Comparison of ENCODE assay signal across 8 cellular contexts in the genomic region with DNA sequence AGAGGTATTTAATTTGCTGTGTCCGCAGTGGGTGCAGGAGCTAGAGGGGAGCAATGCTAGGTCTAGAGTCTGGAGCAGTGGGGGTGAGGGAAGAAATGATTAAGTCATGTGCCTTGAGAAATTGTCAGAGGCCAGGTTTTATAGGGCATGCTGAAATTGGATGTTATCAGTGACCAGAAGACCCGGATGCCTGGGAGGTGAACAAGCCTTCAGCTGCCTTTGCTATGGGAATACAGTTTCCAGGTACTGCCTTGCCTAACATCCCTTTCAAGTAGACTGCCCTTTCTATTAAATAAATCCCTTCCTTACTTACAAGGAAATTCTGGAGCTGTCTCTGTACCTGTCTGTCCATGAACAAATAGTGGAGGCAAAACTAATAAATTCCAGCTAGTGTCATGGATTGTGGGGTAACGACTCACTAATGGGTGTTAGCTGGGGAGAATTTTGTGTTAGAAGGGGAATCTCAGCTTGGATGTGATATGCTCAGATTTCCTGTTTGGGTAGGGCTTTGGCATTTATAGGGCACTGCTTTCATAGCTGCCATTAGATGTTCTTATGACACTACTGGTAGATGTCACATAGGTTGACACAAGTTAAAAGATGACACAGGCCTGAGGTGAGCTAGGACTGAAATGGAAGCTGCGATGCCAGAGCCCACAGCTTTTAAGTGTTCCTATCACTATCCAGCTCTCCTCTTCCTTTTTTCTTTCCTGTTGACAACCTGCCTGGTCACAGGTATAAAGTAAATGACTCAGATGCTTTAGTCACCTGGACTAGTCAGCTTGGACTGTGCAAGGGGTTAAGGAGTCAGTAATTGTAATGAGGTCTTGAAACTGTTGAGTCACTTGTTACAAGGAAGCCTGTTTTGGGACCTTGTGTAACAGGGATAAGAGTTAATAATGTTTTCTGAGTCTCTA. TPM values are rescaled to one million over a fixed set of nuclear protein-coding genes. Genes with fewer than 3 reads are reported as not detected.
DNase-seq lines count a peak whose midpoint lies in the region; ATAC-seq and TF ChIP-seq lines count a peak whose summit lies in the region.

No MANE protein-coding gene starts in this region.

- H3K36me3 Mint-ChIP-seq in IgD-negative memory B cell (peaks cover 13% of the 10 kb centered on the region), chondrocyte (ENCODE audit: low read depth) (peaks cover 14% of the 10 kb centered on the region)

- H3K4me1 Mint-ChIP-seq in IgD-negative memory B cell (peaks cover 38 to 52% (median 45%) of the 10 kb centered on the region in 3 donors), chondrocyte (ENCODE audit: low read depth) (peaks cover 71% of the 10 kb centered on the region)

- H3K4me3 ChIP-seq in muscle layer of duodenum (ENCODE audit: low read depth in 1 of 2, low read length in 2 of 2) = no peak overlapping the region

- peak overlapping the region; percentile 66 for H3K27ac ChIP-seq in muscle layer of duodenum (ENCODE audit: low read length)

- no peaks in the 10 kb centered on the region for H3K9me3 Mint-ChIP-seq in IgD-negative memory B cell
- H3K9me3 Mint-ChIP-seq in chondrocyte (ENCODE audit: low read depth) = no peaks in the 10 kb centered on the region

- no peak for ATAC-seq in GM18861 (IDR thresholded peaks at IDR 0.05; ENCODE audit: unreplicated experiment)

- H3K4me3 Mint-ChIP-seq in IgD-negative memory B cell (peak overlapping the region in 2 of 4 donors; percentile 23 to 92), chondrocyte (ENCODE audit: unreplicated experiment) (no peak overlapping the region)

- TF ChIP-seq CTCF in chondrocyte (IDR thresholded peaks at IDR 0.05) = no peak

- H3K27me3 Mint-ChIP-seq in IgD-negative memory B cell (no peaks in the 10 kb centered on the region), chondrocyte (ENCODE audit: low read depth) (no peaks in the 10 kb centered on the region)

- DNase-seq in AG20443 (ENCODE audit: low spot score) = peak; percentile 22
- DNase-seq in chondrocyte (ENCODE audit: low spot score) = no peak
- no peak for DNase-seq in germinal center (ENCODE audit: low spot score)
- no peak for DNase-seq in NCI-H748 treated with DMSO at 0.1 percent for 48 hours (lab: John Stamatoyannopoulos, UW)
- DNase-seq in ureter (ENCODE audit: low spot score) = no peak

- H3K9me3 ChIP-seq in muscle layer of duodenum (ENCODE audit: control insufficient read depth in 1 of 2, low read length in 2 of 2) = no peaks in the 10 kb centered on the region

- H3K36me3 ChIP-seq in muscle layer of duodenum (ENCODE audit: control insufficient read depth in 1 of 2, insufficient read depth in 2 of 2, low read length in 2 of 2) = peaks cover 22 to 35% of the 10 kb centered on the region in 2 donors

- H3K27me3 ChIP-seq in muscle layer of duodenum (ENCODE audit: low read depth, low read length) = no peaks in the 10 kb centered on the region

- H3K4me1 ChIP-seq in muscle layer of duodenum (ENCODE audit: control insufficient read depth in 1 of 2, insufficient read depth in 2 of 2, low read length in 2 of 2) = peaks cover 29 to 56% of the 10 kb centered on the region in 2 donors

- H3K27ac Mint-ChIP-seq in IgD-negative memory B cell = peak overlapping the region; percentile 68 to 94 (median 83)
- peak overlapping the region; percentile 60 for H3K27ac Mint-ChIP-seq in chondrocyte (ENCODE audit: unreplicated experiment)

RNA-seq across cellular contexts. Expression of a gene that starts 21.3 kb away (rescaled TPM):
- 131 TPM for polyA plus RNA-seq in IgD-negative memory B cell
- total RNA-seq in chondrocyte = 59.7 to 83.0 TPM (median 61.2 TPM) in 3 replicates
- total RNA-seq in ureter = 193 TPM
